1 cellular context compared by ENCODE assay signal in genomic region chr9:115952667-115953316, GRCh38.
TF ChIP-seq lines count a peak whose summit lies in the region.

No MANE protein-coding gene starts in this region.

TF ChIP-seq in IMR-90, 13 proteins besides CTCF, POLR2A, EP300 and RAD21 (continued from another document):
- TF ChIP-seq USF2 (IDR thresholded peaks at IDR 0.05; ENCODE audit: low read depth, low read length) (no peak), MAZ (IDR thresholded peaks at IDR 0.05; ENCODE audit: borderline replicate concordance, low read depth, low read length) (no peak), RCOR1 (IDR thresholded peaks at IDR 0.05; ENCODE audit: insufficient replicate concordance, low read length) (peak; percentile 54), CEBPB (IDR thresholded peaks at IDR 0.05; ENCODE audit: low read depth, low read length) (peak; percentile 92), FOS (IDR thresholded peaks at IDR 0.05; ENCODE audit: low read depth, low read length) (peak; percentile 75), MAFK (IDR thresholded peaks at IDR 0.05; ENCODE audit: low read depth, low read length) (no peak), RFX5 (IDR thresholded peaks at IDR 0.05; ENCODE audit: low read depth, low read length) (no peak), SMC3 (IDR thresholded peaks at IDR 0.05; ENCODE audit: low read depth, low read length) (no peak), CHD1 (IDR thresholded peaks at IDR 0.05; ENCODE audit: low read depth, low read length) (no peak)
